Comparison of ENCODE assay signal across 22 cellular contexts in the genomic region with DNA sequence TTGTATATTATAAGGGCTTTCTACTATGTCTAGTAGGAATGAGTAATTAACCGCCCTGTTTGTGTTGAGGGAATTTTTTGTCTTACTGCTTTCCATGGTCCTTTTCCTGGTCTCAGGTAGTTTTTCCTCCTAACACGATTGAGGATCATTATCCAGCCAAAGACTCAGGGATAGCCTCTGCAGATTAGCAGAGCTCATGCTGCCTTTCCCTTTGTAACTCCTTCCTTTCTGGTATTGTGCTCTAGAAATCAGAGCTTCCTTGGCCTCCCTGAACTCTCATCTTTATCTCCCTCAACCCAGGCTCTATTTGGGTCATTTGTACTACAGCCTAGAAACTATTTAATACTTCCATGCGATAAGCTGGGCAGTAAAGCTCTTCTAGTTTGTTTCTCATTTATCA.
"Had no signal": no experiment of that assay in that cellular context is flagged by ENCODE, and none has a peak within 500 bp of the region (broad histone marks: within the 10 kb centered on the region; RNA-seq: fewer than 3 reads in every experiment).

No MANE protein-coding gene starts in this region.

- H3K36me3 ChIP-seq: cardiac muscle cell, left lung, stomach, suprapubic skin had no signal

- H3K27ac ChIP-seq: body of pancreas, cardiac muscle cell, heart left ventricle, left lung, stomach, suprapubic skin, tibial nerve had no signal

- H3K9me3 ChIP-seq: body of pancreas, stomach had no signal

- H3K27me3 ChIP-seq: body of pancreas, cardiac muscle cell, heart left ventricle, left lung, stomach, suprapubic skin, tibial nerve had no signal

- H3K4me3 ChIP-seq: body of pancreas, cardiac muscle cell, heart left ventricle, left lung, stomach, suprapubic skin, tibial nerve had no signal

- DNase-seq: activated CD4-positive, alpha-beta T cell treated with anti-CD3 and anti-CD28 coated beads, Interleukin-2, amount 10 ng/mL, durations not matched to agents 7 days and 5 days; activated CD8-positive, alpha-beta memory T cell treated with anti-CD3 and anti-CD28 coated beads, Interleukin-2, amount 10 ng/mL, durations not matched to agents 7 days and 5 days; activated CD8-positive, alpha-beta T cell treated with anti-CD3 and anti-CD28 coated beads for 36 hours; activated gamma-delta T cell treated with Interleukin-2 at 50 U/mL for 16 hours; activated T-cell treated with anti-CD3 and anti-CD28 coated beads for 4 hours; anterior cingulate cortex; body of pancreas; heart left ventricle; left lung; midbrain; nucleus accumbens; small intestine; stomach; T-helper 1 cell; T-helper 9 cell had no signal

- ATAC-seq: activated CD4-positive, CD25-positive, alpha-beta regulatory T cell treated with anti-CD3 and anti-CD28 coated beads, Interleukin-2, amount 50 U/mL, for 24 hours; activated CD8-positive, alpha-beta memory T cell treated with anti-CD3 and anti-CD28 coated beads, Interleukin-2, amount 10 ng/mL, durations not matched to agents 7 days and 5 days; activated CD8-positive, alpha-beta T cell treated with anti-CD3 and anti-CD28 coated beads for 36 hours; body of pancreas; heart left ventricle; left lung; natural killer cell treated with Interleukin-12 subunit alpha and Interleukin-12 subunit beta and Interleukin-15 and Interleukin-18, amount 100 ng/mL, for 72 hours; sciatic nerve; stimulated activated memory B cell treated with anti-CD40 and anti-IgM and Interleukin-4, amounts not matched to agents 10 μg/mL and 1 μg/mL and 100 μg/mL, for 72 hours had no signal
